In genomic region chr10:100939763-100940344, GRCh38 we compare ENCODE assay signal across 29 cellular contexts. TPM values are rescaled to one million over a fixed set of nuclear protein-coding genes. Genes with fewer than 3 reads are reported as not detected.
DNase-seq lines count a peak whose midpoint lies in the region; ATAC-seq, FAIRE-seq and TF ChIP-seq lines count a peak whose summit lies in the region.
"Had no signal": no experiment of that assay in that cellular context is flagged by ENCODE, and none has a peak within 500 bp of the region (broad histone marks: within the 10 kb centered on the region; RNA-seq: fewer than 3 reads in every experiment).

No MANE protein-coding gene starts in this region.

- no peak for TF ChIP-seq POLR2A in GM12878 (IDR thresholded peaks at IDR 0.05; ENCODE audit: low read depth, low read length)

- H4K20me1 ChIP-seq in GM23248 (ENCODE audit: insufficient read depth) (no peaks in the 10 kb centered on the region), GM12878 (ENCODE audit: control insufficient read depth, insufficient read depth) (no peaks in the 10 kb centered on the region)

- H2AFZ ChIP-seq in GM23248 (no peak overlapping the region), GM12878 (ENCODE audit: control insufficient read depth, low read depth, low read length) (no peak overlapping the region)

- RAD21 ChIA-PET in GM12878 (lab: Charles Lee; ENCODE audit: unreplicated experiment): no interaction called here

- H3K27ac ChIP-seq in GM23248 (peak overlapping the region; percentile 2; the same call in 1 of the 2 replicates), GM12878 (ENCODE audit: control insufficient read depth, insufficient read depth) (no peak overlapping the region)
- H3K27ac ChIP-seq: ascending aorta; BLaER1 treated with 17β-estradiol and CSF1 and Interleukin-3, amounts not matched to agents 10 nM and 100 nM; cardiac muscle cell; esophagus muscularis mucosa; left ventricle myocardium inferior; transverse colon had no signal

- 0 out of 2 replicates have a peak, but pooled peaks cover 8% of the 10 kb centered on the region for H3F3A ChIP-seq in GM23248 (ENCODE audit: insufficient read depth)

- intact Hi-C loops in GM12878 (cut with micrococcal nuclease; ENCODE audit: unreplicated experiment): no loop called here

- SMC1A ChIA-PET in GM12878 (lab: Charles Lee; ENCODE audit: uncharacterized antibody, unreplicated experiment): no interaction called here

- TF ChIP-seq CTCF in AG04449 (IDR thresholded peaks at IDR 0.05; ENCODE audit: insufficient read depth, low read length, missing control alignments) (no peak), GM12878 (IDR thresholded peaks at IDR 0.05 in 2 of 3, conservative IDR thresholded peaks at IDR 0.05 in 1 of 3; ENCODE audit: control insufficient read depth in 2 of 3, extremely low read depth in 1 of 3, insufficient read depth in 1 of 3, low read depth in 3 of 3, low read length in 3 of 3) (no peak)

- CTCF ChIA-PET in AG04449 (lab: Yijun Ruan, JAX) (interaction anchor here (1.3 kb wide), 1 partner anchor 9 kb away, joined by 5 read pairs; no protein-coding TSS in a partner anchor), GM12878 (lab: Yijun Ruan, JAX) (interaction anchor here (0.6 to 1.1 kb wide), 2 partner anchors 46 to 51 kb away, joined by 3 to 4 read pairs; no protein-coding TSS in a partner anchor)

- ATAC-seq in GM12878: no peak
- ATAC-seq in GM21737 (IDR thresholded peaks at IDR 0.05; ENCODE audit: unreplicated experiment): no peak
- ATAC-seq: activated CD8-positive, alpha-beta T cell treated with anti-CD3 and anti-CD28 coated beads for 36 hours; activated naive CD4-positive, alpha-beta T cell treated with anti-CD3 and anti-CD28 coated beads, Interleukin-2, amount 50 U/mL, for 72 hours; T-helper 17 cell had no signal

- H3K79me2 ChIP-seq in GM23248 (ENCODE audit: insufficient read depth): no peaks in the 10 kb centered on the region
- no peaks in the 10 kb centered on the region for H3K79me2 ChIP-seq in GM12878 (ENCODE audit: control insufficient read depth, insufficient read depth, low read length)

- peaks cover 46% of the 10 kb centered on the region for H3K36me3 ChIP-seq in GM23248 (ENCODE audit: low read depth)
- H3K36me3 ChIP-seq in GM12878 (ENCODE audit: control insufficient read depth in 2 of 2, insufficient read depth in 2 of 2, low read length in 1 of 2): peaks cover 0 to 27% of the 10 kb centered on the region in 2 experiments

- peak; percentile 7 for FAIRE-seq in GM12878 (lab: Jason Lieb, UNC)
- FAIRE-seq: H1, small intestine had no signal

- H3K4me3 ChIP-seq in AG04449 (ENCODE audit: low read depth, low read length) (no peak overlapping the region), GM23248 (no peak overlapping the region), GM12878 (no peak overlapping the region)
- H3K4me3 ChIP-seq: ascending aorta; BLaER1 treated with 17β-estradiol and CSF1 and Interleukin-3, amounts not matched to agents 10 nM and 100 nM; cardiac muscle cell; esophagus muscularis mucosa; left ventricle myocardium inferior; transverse colon had no signal

- H3K9ac ChIP-seq in GM23248 (no peak overlapping the region), GM12878 (ENCODE audit: control insufficient read depth, insufficient read depth, low read length) (no peak overlapping the region)
- H3K9ac ChIP-seq: BLaER1 treated with 17β-estradiol and CSF1 and Interleukin-3, amounts not matched to agents 10 nM and 100 nM; SK-N-SH had no signal

- H3K4me1 ChIP-seq in GM23248 (ENCODE audit: insufficient read depth) (peaks cover 11% of the 10 kb centered on the region), GM12878 (ENCODE audit: control insufficient read depth, insufficient read depth, low read length) (no peaks in the 10 kb centered on the region)
- H3K4me1 ChIP-seq: ascending aorta, esophagus muscularis mucosa, left ventricle myocardium inferior, transverse colon had no signal

- no peak for TF ChIP-seq RAD21 in GM12878 (IDR thresholded peaks at IDR 0.05; ENCODE audit: insufficient read depth, low read depth, low read length)

- DNase-seq in AG04449 (ENCODE audit: low read depth, low spot score) (peak; percentile 46), GM23248 (peak; percentile 28), GM12878 (ENCODE audit: low read depth, low spot score) (no peak), iris pigment epithelial cell (ENCODE audit: low read depth) (peak; percentile 70), NK-92 (lab: John Stamatoyannopoulos, UW; ENCODE audit: unreplicated experiment) (no peak)
- no peak for DNase-seq in stimulated activated naive CD4-positive, alpha-beta T cell (lab: John Stamatoyannopoulos, UW)
- no peak for DNase-seq in activated CD8-positive, alpha-beta memory T cell treated with anti-CD3 and anti-CD28 coated beads, Interleukin-2, amount 50 U/mL, for 48 hours
- DNase-seq: activated CD4-positive, CD25-positive, alpha-beta regulatory T cell treated with anti-CD3 and anti-CD28 coated beads, Interleukin-2, amount 50 U/mL, for 72 hours; activated CD8-positive, alpha-beta T cell treated with anti-CD3 and anti-CD28 coated beads for 36 hours; COR-L47; islet precursor cell; left ventricle myocardium inferior; naive B cell; NCI-H1092 treated with DMSO at 0.1 percent for 48 hours; NCI-H2029; NCI-H2227 treated with DMSO at 0.1 percent for 48 hours; NCI-H748 treated with DMSO at 0.1 percent for 48 hours; nucleus accumbens; SK-N-SH; small intestine; T-helper 17 cell; transverse colon had no signal

- BruUV-seq in GM12878 (replicated peaks; lab: Mats Ljungman, UMichigan): TSS peak; percentile 47

- H3K4me2 ChIP-seq in GM23248 (ENCODE audit: unreplicated experiment) (no peak overlapping the region), GM12878 (ENCODE audit: control insufficient read depth, insufficient read depth) (no peak overlapping the region)
- H3K4me2 ChIP-seq: SK-N-SH had no signal

- H3K9me2 ChIP-seq in GM23248 (ENCODE audit: insufficient read depth): no peaks in the 10 kb centered on the region
- H3K9me2 ChIP-seq: SK-N-SH had no signal

- in situ Hi-C loops in GM23248 (cut with MboI) (no loop called here), GM12878 (cut with MboI) (no loop called here)

- H3K27me3 ChIP-seq in GM23248 (replicated peaks; ENCODE audit: insufficient read depth): no peaks in the 10 kb centered on the region
- no peaks in the 10 kb centered on the region for H3K27me3 ChIP-seq in GM12878 (replicated peaks in 1 of 2; ENCODE audit: control insufficient read depth in 2 of 2, insufficient read depth in 2 of 2, low read length in 1 of 2)
- H3K27me3 ChIP-seq: ascending aorta; BLaER1 treated with 17β-estradiol and CSF1 and Interleukin-3, amounts not matched to agents 10 nM and 100 nM; cardiac muscle cell; esophagus muscularis mucosa; transverse colon had no signal

- no peaks in the 10 kb centered on the region for H3K9me3 ChIP-seq in GM23248 (ENCODE audit: low read depth)
- H3K9me3 ChIP-seq in GM12878 (replicated peaks; ENCODE audit: control insufficient read depth, insufficient read depth, low read length): no peaks in the 10 kb centered on the region
- H3K9me3 ChIP-seq: ascending aorta; BLaER1 treated with 17β-estradiol and CSF1 and Interleukin-3, amounts not matched to agents 10 nM and 100 nM; esophagus muscularis mucosa; left ventricle myocardium inferior; SK-N-SH; transverse colon had no signal

- TF ChIP-seq EP300 in GM12878 (IDR thresholded peaks at IDR 0.05; ENCODE audit: borderline replicate concordance in 1 of 2, control insufficient read depth in 1 of 2, low read depth in 2 of 2, low read length in 2 of 2): no peak

- POLR2A ChIA-PET in AG04449 (lab: Yijun Ruan, JAX): interaction anchor here (0.6 kb wide), 1 partner anchor 18 kb away, joined by 3 read pairs; no protein-coding TSS in a partner anchor
- POLR2A ChIA-PET in GM12878 (lab: Charles Lee): no interaction called here

RNA-seq across cellular contexts. Expression of gene SLF2, which starts 27.1 kb away (rescaled TPM):
- total RNA-seq in GM23248 (2014; rRNA removed; shearing (Covaris generic)): 15.6 and 18.2 TPM in 2 replicates
- polyA plus RNA-seq in GM23248 (2016; fragmentation: Nextera tagmentation; extraction: Ambion mirVana) (11.7 and 12.5 TPM in 2 replicates), GM12878 (2011; rRNA removed) (18.1 and 26.7 TPM in 2 replicates), GM12878 (2014; fragmentation: Illumina TruSeq; extraction: Trizol) (17.0 and 22.9 TPM in 2 replicates), GM12878 (2014; fragmentation: Nextera tagmentation; extraction: Ambion mirVana) (1 to 10 TPM; 3.0 to 3.1 TPM), GM12878 (2014; rRNA removed) (12.8 and 13.1 TPM in 2 replicates), GM12878 (2016; fragmentation: Nextera tagmentation; extraction: Ambion mirVana) (10 to 100 TPM; 21.3 to 22.0 TPM)
- total RNA-seq in GM12878 (2013; cell fraction: nucleolus; rRNA removed): 160 and 169 TPM in 2 replicates
- total RNA-seq in GM12878 (2014; rRNA removed) (17.8 and 20.1 TPM in 2 replicates), GM12878 (2014; rRNA removed; fragmentation: Illumina TruSeq; extraction: Trizol) (25.2 and 26.3 TPM in 2 replicates), GM12878 (2021) (14.9 and 19.6 TPM in 2 replicates)
- polyA plus RNA-seq in GM12878 (2011; ENCODE audit: low read depth): 5.7 TPM
- polyA plus RNA-seq in GM12878 (2011; cell fraction: cytosol; rRNA removed): 9.4 and 9.6 TPM in 2 replicates
- 21.0 and 24.1 TPM in 2 replicates for polyA plus RNA-seq in GM12878 (2011; cell fraction: nucleus; rRNA removed)
- polyA plus RNA-seq in GM12878 (2012): 10.3 and 12.5 TPM in 2 replicates
- polyA minus RNA-seq in GM12878 (2011; rRNA and poly(A)+ RNA removed): 20.8 and 21.3 TPM in 2 replicates
- 11.4 and 15.2 TPM in 2 replicates for polyA minus RNA-seq in GM12878 (2011; cell fraction: cytosol; rRNA and poly(A)+ RNA removed)
- polyA minus RNA-seq in GM12878 (2011; cell fraction: nucleus; rRNA and poly(A)+ RNA removed): 58.8 and 97.6 TPM in 2 replicates

RNA-seq across cellular contexts. Expression of gene SEMA4G, which starts 29.4 kb away (rescaled TPM):
- 0.11 TPM in 1 of 2 replicates, not detected in the other for total RNA-seq in GM23248 (2014; rRNA removed; shearing (Covaris generic))
- polyA plus RNA-seq in GM23248 (2016; fragmentation: Nextera tagmentation; extraction: Ambion mirVana) (0.44 and 1.1 TPM in 2 replicates), GM12878 (2011; rRNA removed) (0.91 and 2.3 TPM in 2 replicates), GM12878 (2014; fragmentation: Illumina TruSeq; extraction: Trizol) (0.25 and 0.62 TPM in 2 replicates), GM12878 (2014; fragmentation: Nextera tagmentation; extraction: Ambion mirVana) (not detected), GM12878 (2014; rRNA removed) (0.09 and 0.22 TPM in 2 replicates), GM12878 (2016; fragmentation: Nextera tagmentation; extraction: Ambion mirVana) (under 1 TPM; 0.63 to 0.88 TPM)
- 2.6 and 4.3 TPM in 2 replicates for total RNA-seq in GM12878 (2013; cell fraction: nucleolus; rRNA removed)
- total RNA-seq in GM12878 (2014; rRNA removed) (0.05 TPM in 1 of 2 replicates, not detected in the other), GM12878 (2014; rRNA removed; fragmentation: Illumina TruSeq; extraction: Trizol) (not detected in 2 replicates), GM12878 (2021) (0.19 and 0.23 TPM in 2 replicates)
- 6.5 TPM for polyA plus RNA-seq in GM12878 (2011; ENCODE audit: low read depth)
- 2.0 and 2.7 TPM in 2 replicates for polyA plus RNA-seq in GM12878 (2011; cell fraction: cytosol; rRNA removed)
- 4.8 and 8.4 TPM in 2 replicates for polyA plus RNA-seq in GM12878 (2011; cell fraction: nucleus; rRNA removed)
- 2.2 and 2.3 TPM in 2 replicates for polyA plus RNA-seq in GM12878 (2012)
- 2.1 and 2.2 TPM in 2 replicates for polyA minus RNA-seq in GM12878 (2011; rRNA and poly(A)+ RNA removed)
- polyA minus RNA-seq in GM12878 (2011; cell fraction: cytosol; rRNA and poly(A)+ RNA removed): 0.42 and 0.67 TPM in 2 replicates
- polyA minus RNA-seq in GM12878 (2011; cell fraction: nucleus; rRNA and poly(A)+ RNA removed): 0.60 and 1.9 TPM in 2 replicates

RNA-seq across cellular contexts. Expression of gene MRPL43, which starts 47.4 kb away (rescaled TPM):
- 83.5 and 94.1 TPM in 2 replicates for total RNA-seq in GM23248 (2014; rRNA removed; shearing (Covaris generic))
- 145 and 148 TPM in 2 replicates for polyA plus RNA-seq in GM23248 (2016; fragmentation: Nextera tagmentation; extraction: Ambion mirVana)
- total RNA-seq in GM12878 (2013; cell fraction: nucleolus; rRNA removed): 30.3 and 37.0 TPM in 2 replicates
- total RNA-seq in GM12878 (2014; rRNA removed): 74.8 and 84.7 TPM in 2 replicates
- total RNA-seq in GM12878 (2014; rRNA removed; fragmentation: Illumina TruSeq; extraction: Trizol): 34.3 and 40.1 TPM in 2 replicates
- 58.6 and 65.5 TPM in 2 replicates for total RNA-seq in GM12878 (2021)
- 30.0 TPM for polyA plus RNA-seq in GM12878 (2011; ENCODE audit: low read depth)
- 39.3 and 64.7 TPM in 2 replicates for polyA plus RNA-seq in GM12878 (2011; rRNA removed)
- 79.2 and 143 TPM in 2 replicates for polyA plus RNA-seq in GM12878 (2011; cell fraction: cytosol; rRNA removed)
- 106 and 124 TPM in 2 replicates for polyA plus RNA-seq in GM12878 (2011; cell fraction: nucleus; rRNA removed)
- polyA plus RNA-seq in GM12878 (2012): 67.6 and 72.0 TPM in 2 replicates
- 15.9 and 24.8 TPM in 2 replicates for polyA plus RNA-seq in GM12878 (2014; fragmentation: Illumina TruSeq; extraction: Trizol)
- polyA plus RNA-seq in GM12878 (2014; fragmentation: Nextera tagmentation; extraction: Ambion mirVana): 10 to 100 TPM; 16.6 to 24.2 TPM
- 102 and 115 TPM in 2 replicates for polyA plus RNA-seq in GM12878 (2014; rRNA removed)
- polyA plus RNA-seq in GM12878 (2016; fragmentation: Nextera tagmentation; extraction: Ambion mirVana): 100 to 1,000 TPM; 101 to 108 TPM
- polyA minus RNA-seq in GM12878 (2011; rRNA and poly(A)+ RNA removed): 25.1 and 42.2 TPM in 2 replicates
- polyA minus RNA-seq in GM12878 (2011; cell fraction: cytosol; rRNA and poly(A)+ RNA removed): 20.7 and 27.8 TPM in 2 replicates
- polyA minus RNA-seq in GM12878 (2011; cell fraction: nucleus; rRNA and poly(A)+ RNA removed): 30.9 and 40.5 TPM in 2 replicates

RNA-seq across cellular contexts. Expression of gene TWNK, which starts 47.5 kb away (rescaled TPM):
- 3.4 and 4.4 TPM in 2 replicates for total RNA-seq in GM23248 (2014; rRNA removed; shearing (Covaris generic))
- 3.6 and 4.4 TPM in 2 replicates for polyA plus RNA-seq in GM23248 (2016; fragmentation: Nextera tagmentation; extraction: Ambion mirVana)
- 9.5 and 10.3 TPM in 2 replicates for total RNA-seq in GM12878 (2013; cell fraction: nucleolus; rRNA removed)
- 19.3 and 20.4 TPM in 2 replicates for total RNA-seq in GM12878 (2014; rRNA removed)
- 14.0 and 17.2 TPM in 2 replicates for total RNA-seq in GM12878 (2014; rRNA removed; fragmentation: Illumina TruSeq; extraction: Trizol)
- 19.5 and 23.0 TPM in 2 replicates for total RNA-seq in GM12878 (2021)
- 12.9 TPM for polyA plus RNA-seq in GM12878 (2011; ENCODE audit: low read depth)
- polyA plus RNA-seq in GM12878 (2011; rRNA removed): 13.7 and 16.9 TPM in 2 replicates
- 17.4 and 18.4 TPM in 2 replicates for polyA plus RNA-seq in GM12878 (2011; cell fraction: cytosol; rRNA removed)
- polyA plus RNA-seq in GM12878 (2011; cell fraction: nucleus; rRNA removed): 15.9 and 18.3 TPM in 2 replicates
- 13.3 and 19.0 TPM in 2 replicates for polyA plus RNA-seq in GM12878 (2012)
- polyA plus RNA-seq in GM12878 (2014; fragmentation: Illumina TruSeq; extraction: Trizol): 32.4 and 32.8 TPM in 2 replicates
- 10 to 100 TPM; 13.6 to 19.0 TPM for polyA plus RNA-seq in GM12878 (2014; fragmentation: Nextera tagmentation; extraction: Ambion mirVana)
- 19.3 and 22.3 TPM in 2 replicates for polyA plus RNA-seq in GM12878 (2014; rRNA removed)
- 10 to 100 TPM; 14.4 to 16.6 TPM for polyA plus RNA-seq in GM12878 (2016; fragmentation: Nextera tagmentation; extraction: Ambion mirVana)
- 17.1 and 19.5 TPM in 2 replicates for polyA minus RNA-seq in GM12878 (2011; rRNA and poly(A)+ RNA removed)
- 3.1 and 7.5 TPM in 2 replicates for polyA minus RNA-seq in GM12878 (2011; cell fraction: cytosol; rRNA and poly(A)+ RNA removed)
- polyA minus RNA-seq in GM12878 (2011; cell fraction: nucleus; rRNA and poly(A)+ RNA removed): 5.9 and 12.2 TPM in 2 replicates

RNA-seq across cellular contexts. Expression of gene LZTS2, which starts 59.8 kb away (rescaled TPM):
- total RNA-seq in GM23248 (2014; rRNA removed; shearing (Covaris generic)): 95.2 and 113 TPM in 2 replicates
- polyA plus RNA-seq in GM23248 (2016; fragmentation: Nextera tagmentation; extraction: Ambion mirVana) (51.1 and 54.8 TPM in 2 replicates), GM12878 (2011; rRNA removed) (7.1 and 11.2 TPM in 2 replicates), GM12878 (2014; fragmentation: Illumina TruSeq; extraction: Trizol) (1.7 and 3.0 TPM in 2 replicates), GM12878 (2014; fragmentation: Nextera tagmentation; extraction: Ambion mirVana) (under 1 TPM; 0.08 to 0.37 TPM), GM12878 (2014; rRNA removed) (9.9 and 11.9 TPM in 2 replicates), GM12878 (2016; fragmentation: Nextera tagmentation; extraction: Ambion mirVana) (1 to 10 TPM; 7.7 to 7.9 TPM)
- 33.5 and 42.4 TPM in 2 replicates for total RNA-seq in GM12878 (2013; cell fraction: nucleolus; rRNA removed)
- total RNA-seq in GM12878 (2014; rRNA removed) (6.2 and 6.7 TPM in 2 replicates), GM12878 (2014; rRNA removed; fragmentation: Illumina TruSeq; extraction: Trizol) (3.8 and 3.9 TPM in 2 replicates), GM12878 (2021) (12.2 and 13.4 TPM in 2 replicates)
- 3.1 TPM for polyA plus RNA-seq in GM12878 (2011; ENCODE audit: low read depth)
- 21.4 and 22.7 TPM in 2 replicates for polyA plus RNA-seq in GM12878 (2011; cell fraction: cytosol; rRNA removed)
- 73.4 and 102 TPM in 2 replicates for polyA plus RNA-seq in GM12878 (2011; cell fraction: nucleus; rRNA removed)
- polyA plus RNA-seq in GM12878 (2012): 9.3 and 11.8 TPM in 2 replicates
- polyA minus RNA-seq in GM12878 (2011; rRNA and poly(A)+ RNA removed): 6.1 and 17.8 TPM in 2 replicates
- 6.3 and 9.9 TPM in 2 replicates for polyA minus RNA-seq in GM12878 (2011; cell fraction: cytosol; rRNA and poly(A)+ RNA removed)
- 14.6 and 21.9 TPM in 2 replicates for polyA minus RNA-seq in GM12878 (2011; cell fraction: nucleus; rRNA and poly(A)+ RNA removed)

Comparison
In these comparisons a context has a peak if more than half of its experiments do, and no peak if none do; other contexts are left out.
1. DNase-seq: peak in AG04449 (single experiment), GM23248 (single experiment) and iris pigment epithelial cell (single experiment); none in GM12878 (single experiment), stimulated activated naive CD4-positive, alpha-beta T cell (0 of 6), activated CD8-positive, alpha-beta memory T cell treated with anti-CD3 and anti-CD28 coated beads, Interleukin-2, amount 50 U/mL, for 48 hours (single experiment) and NK-92 (single experiment).